1 cellular context compared by ENCODE assay signal in the genomic region with DNA sequence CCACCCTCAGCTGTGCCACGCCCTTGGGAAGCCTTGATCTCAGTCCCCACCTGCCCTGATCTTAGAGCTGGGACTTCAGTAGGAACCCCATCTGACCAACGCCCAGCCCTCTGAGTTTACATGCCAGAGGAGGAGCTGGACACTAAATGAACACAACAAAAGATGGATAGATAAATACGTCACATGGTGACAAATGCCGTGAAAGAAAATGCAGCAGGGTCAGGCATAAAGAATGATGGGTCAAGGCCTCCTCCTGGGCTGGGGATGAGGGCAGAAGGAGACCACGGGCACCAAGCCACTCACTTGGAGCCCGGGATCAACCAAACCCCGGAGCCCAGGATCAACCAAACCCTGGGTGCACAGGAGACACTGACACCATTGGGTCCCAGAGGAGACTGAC.
TF ChIP-seq lines count a peak whose summit lies in the region.

No MANE protein-coding gene starts in this region.

TF ChIP-seq in K562, 482 proteins besides CTCF, POLR2A, EP300 and RAD21 (continued from another document):
- TF ChIP-seq, protein P1, sequence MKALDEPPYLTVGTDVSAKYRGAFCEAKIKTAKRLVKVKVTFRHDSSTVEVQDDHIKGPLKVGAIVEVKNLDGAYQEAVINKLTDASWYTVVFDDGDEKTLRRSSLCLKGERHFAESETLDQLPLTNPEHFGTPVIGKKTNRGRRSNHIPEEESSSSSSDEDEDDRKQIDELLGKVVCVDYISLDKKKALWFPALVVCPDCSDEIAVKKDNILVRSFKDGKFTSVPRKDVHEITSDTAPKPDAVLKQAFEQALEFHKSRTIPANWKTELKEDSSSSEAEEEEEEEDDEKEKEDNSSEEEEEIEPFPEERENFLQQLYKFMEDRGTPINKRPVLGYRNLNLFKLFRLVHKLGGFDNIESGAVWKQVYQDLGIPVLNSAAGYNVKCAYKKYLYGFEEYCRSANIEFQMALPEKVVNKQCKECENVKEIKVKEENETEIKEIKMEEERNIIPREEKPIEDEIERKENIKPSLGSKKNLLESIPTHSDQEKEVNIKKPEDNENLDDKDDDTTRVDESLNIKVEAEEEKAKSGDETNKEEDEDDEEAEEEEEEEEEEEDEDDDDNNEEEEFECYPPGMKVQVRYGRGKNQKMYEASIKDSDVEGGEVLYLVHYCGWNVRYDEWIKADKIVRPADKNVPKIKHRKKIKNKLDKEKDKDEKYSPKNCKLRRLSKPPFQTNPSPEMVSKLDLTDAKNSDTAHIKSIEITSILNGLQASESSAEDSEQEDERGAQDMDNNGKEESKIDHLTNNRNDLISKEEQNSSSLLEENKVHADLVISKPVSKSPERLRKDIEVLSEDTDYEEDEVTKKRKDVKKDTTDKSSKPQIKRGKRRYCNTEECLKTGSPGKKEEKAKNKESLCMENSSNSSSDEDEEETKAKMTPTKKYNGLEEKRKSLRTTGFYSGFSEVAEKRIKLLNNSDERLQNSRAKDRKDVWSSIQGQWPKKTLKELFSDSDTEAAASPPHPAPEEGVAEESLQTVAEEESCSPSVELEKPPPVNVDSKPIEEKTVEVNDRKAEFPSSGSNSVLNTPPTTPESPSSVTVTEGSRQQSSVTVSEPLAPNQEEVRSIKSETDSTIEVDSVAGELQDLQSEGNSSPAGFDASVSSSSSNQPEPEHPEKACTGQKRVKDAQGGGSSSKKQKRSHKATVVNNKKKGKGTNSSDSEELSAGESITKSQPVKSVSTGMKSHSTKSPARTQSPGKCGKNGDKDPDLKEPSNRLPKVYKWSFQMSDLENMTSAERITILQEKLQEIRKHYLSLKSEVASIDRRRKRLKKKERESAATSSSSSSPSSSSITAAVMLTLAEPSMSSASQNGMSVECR (CRISPR knock-in tag; IDR thresholded peaks at IDR 0.05): no peak
TF ChIP-seq in K562: peak in this region for 1.
